1 cellular context compared by ENCODE assay signal in genomic region chr5:59104400-59105117, GRCh38.
TF ChIP-seq lines count a peak whose summit lies in the region.

No MANE protein-coding gene starts in this region.

TF ChIP-seq in IMR-90, 13 proteins besides CTCF, POLR2A, EP300 and RAD21:
- TF ChIP-seq ELK1 (IDR thresholded peaks at IDR 0.05; ENCODE audit: borderline replicate concordance, low read depth, low read length) (no peak), CEBPB (IDR thresholded peaks at IDR 0.05; ENCODE audit: low read depth, low read length) (no peak), MAFK (IDR thresholded peaks at IDR 0.05; ENCODE audit: low read depth, low read length) (no peak), BHLHE40 (IDR thresholded peaks at IDR 0.05; ENCODE audit: low read depth, low read length) (no peak), CHD1 (IDR thresholded peaks at IDR 0.05; ENCODE audit: low read depth, low read length) (no peak), SMC3 (IDR thresholded peaks at IDR 0.05; ENCODE audit: low read depth, low read length) (no peak), MAZ (IDR thresholded peaks at IDR 0.05; ENCODE audit: borderline replicate concordance, low read depth, low read length) (no peak), MXI1 (IDR thresholded peaks at IDR 0.05; ENCODE audit: borderline replicate concordance, low read depth, low read length) (no peak), RFX5 (IDR thresholded peaks at IDR 0.05; ENCODE audit: low read depth, low read length) (no peak), RCOR1 (IDR thresholded peaks at IDR 0.05; ENCODE audit: insufficient replicate concordance, low read length) (no peak), FOS (IDR thresholded peaks at IDR 0.05; ENCODE audit: low read depth, low read length) (no peak), USF2 (IDR thresholded peaks at IDR 0.05; ENCODE audit: low read depth, low read length) (no peak), NFE2L2 (IDR thresholded peaks at IDR 0.05; ENCODE audit: low read depth, low read length) (no peak)
